ENCODE assay signal across 23 cellular contexts in genomic region chr10:62749104-62749683, GRCh38. TPM values are rescaled to one million over a fixed set of nuclear protein-coding genes. Genes with fewer than 3 reads are reported as not detected.
A peak's percentile ranks its signal among the peaks of the same experiment; 100 is the strongest.
DNase-seq lines count a peak whose midpoint lies in the region; ATAC-seq, FAIRE-seq and TF ChIP-seq lines count a peak whose summit lies in the region.
"Had no signal": no experiment of that assay in that cellular context is flagged by ENCODE, and none has a peak within 500 bp of the region (broad histone marks: within the 10 kb centered on the region; RNA-seq: fewer than 3 reads in every experiment).

No MANE protein-coding gene starts in this region.

- no peaks in the 10 kb centered on the region for H3K36me3 Mint-ChIP-seq in CD8-positive, alpha-beta T cell

- TF ChIP-seq POLR2A in GM12891 (IDR thresholded peaks at IDR 0.05; ENCODE audit: low read depth, low read length) (no peak), GM12878 (IDR thresholded peaks at IDR 0.05; ENCODE audit: low read depth, low read length) (no peak)

- no peaks in the 10 kb centered on the region for H3K27me3 Mint-ChIP-seq in CD8-positive, alpha-beta T cell (ENCODE audit: low read depth)

- no peaks in the 10 kb centered on the region for H3K27me3 ChIP-seq in OCI-LY3 (ENCODE audit: low read depth, low read length)
- no peaks in the 10 kb centered on the region for H3K27me3 ChIP-seq in GM12878 (replicated peaks in 1 of 2; ENCODE audit: control insufficient read depth in 2 of 2, insufficient read depth in 2 of 2, low read length in 1 of 2)
- H3K27me3 ChIP-seq in CD8-positive, alpha-beta T cell (ENCODE audit: insufficient read depth, low read length) = no peaks in the 10 kb centered on the region
- no peaks in the 10 kb centered on the region for H3K27me3 ChIP-seq in small intestine (ENCODE audit: control insufficient read depth in 2 of 2, insufficient read depth in 2 of 2, low read length in 2 of 2)
- H3K27me3 ChIP-seq: right atrium auricular region, testis had no signal

- H4K20me1 ChIP-seq in OCI-LY3 (ENCODE audit: insufficient read depth, low read length) (no peaks in the 10 kb centered on the region), GM12878 (ENCODE audit: control insufficient read depth, insufficient read depth) (no peaks in the 10 kb centered on the region)

- H3K36me3 ChIP-seq in OCI-LY3 (replicated peaks; ENCODE audit: low read depth, low read length) (no peaks in the 10 kb centered on the region), GM12878 (ENCODE audit: control insufficient read depth in 2 of 2, insufficient read depth in 2 of 2, low read length in 1 of 2) (no peaks in the 10 kb centered on the region), small intestine (ENCODE audit: control insufficient read depth in 2 of 2, insufficient read depth in 2 of 2, low read length in 2 of 2) (no peaks in the 10 kb centered on the region)
- H3K36me3 ChIP-seq in CD8-positive, alpha-beta T cell (ENCODE audit: insufficient read depth, low read length) = no peaks in the 10 kb centered on the region
- H3K36me3 ChIP-seq: right atrium auricular region had no signal

- WGBS in GM12878 (ENCODE audit: insufficient coverage, insufficient replicate concordance, low lambda C conversion rate, missing lambda C conversion rate) = 24% methylated on average over 5 of the region's 5 CpGs
- WGBS in small intestine, 3 donors = 57 to 75% (median 67%) methylated on average over 5 of the region's 5 CpGs

- intact Hi-C loops in GM12878 (cut with micrococcal nuclease; ENCODE audit: unreplicated experiment) = no loop called here
- intact Hi-C loops in CD8-positive, alpha-beta T cell (cut with DNase I, micrococcal nuclease) = no loop called here

- CTCF ChIA-PET in GM12878 (lab: Yijun Ruan, JAX) = interaction anchor here (0.7 to 2.3 kb wide), 12 partner anchors 9 to 138 kb away, joined by 3 to 14 read pairs (median 4); no protein-coding TSS in a partner anchor
- CTCF ChIA-PET in CD8-positive, alpha-beta T cell (lab: Charles Lee) = interaction anchor here (0.8 to 1.6 kb wide), 5 partner anchors 64 to 155 kb away, joined by 3 to 5 read pairs (median 4); no protein-coding TSS in a partner anchor

- H2AFZ ChIP-seq in OCI-LY3 (ENCODE audit: low read depth, low read length) (peak overlapping the region; percentile 84), GM12878 (ENCODE audit: control insufficient read depth, low read depth, low read length) (peak overlapping the region; percentile 74)

- in situ Hi-C loops in GM12878 (cut with MboI) = no loop called here

- RAD21 ChIA-PET in GM12878 (lab: Charles Lee; ENCODE audit: unreplicated experiment) = interaction anchor here (0.9 to 2.9 kb wide), 13 partner anchors 9 to 411 kb away, joined by 3 to 31 read pairs (median 6); partner anchors contain the start of gene EGR2

- no peak overlapping the region for H3K4me3 Mint-ChIP-seq in CD8-positive, alpha-beta T cell

- peaks cover 19% of the 10 kb centered on the region for H3K4me1 Mint-ChIP-seq in CD8-positive, alpha-beta T cell (ENCODE audit: low read depth)

- no peaks in the 10 kb centered on the region for H3K9me3 ChIP-seq in OCI-LY3 (ENCODE audit: insufficient read depth, low read length)
- no peaks in the 10 kb centered on the region; the same call in 2 of the 3 replicates for H3K9me3 ChIP-seq in GM12878 (replicated peaks; ENCODE audit: control insufficient read depth, insufficient read depth, low read length)
- H3K9me3 ChIP-seq in CD8-positive, alpha-beta T cell (ENCODE audit: low read length) = no peaks in the 10 kb centered on the region
- no peaks in the 10 kb centered on the region for H3K9me3 ChIP-seq in small intestine (ENCODE audit: control insufficient read depth, low read depth)
- H3K9me3 ChIP-seq: right atrium auricular region, testis had no signal

- no peak overlapping the region for H3K27ac ChIP-seq in OCI-LY3 (ENCODE audit: low read length)
- H3K27ac ChIP-seq in GM12878 (ENCODE audit: control insufficient read depth, insufficient read depth) = peak overlapping the region; percentile 25; the same call in 1 of the 2 replicates
- no peak overlapping the region for H3K27ac ChIP-seq in CD8-positive, alpha-beta T cell (ENCODE audit: low read depth, low read length)
- H3K27ac ChIP-seq in small intestine (ENCODE audit: low read depth in 1 of 2, low read length in 1 of 2) = no peak overlapping the region
- H3K27ac ChIP-seq: foreskin keratinocyte, HL-60, right atrium auricular region, testis had no signal

- no peak for TF ChIP-seq EP300 in GM12878 (IDR thresholded peaks at IDR 0.05; ENCODE audit: borderline replicate concordance in 1 of 2, control insufficient read depth in 1 of 2, low read depth in 2 of 2, low read length in 2 of 2)

- H3K79me2 ChIP-seq in OCI-LY3 (ENCODE audit: low read length) (no peaks in the 10 kb centered on the region), GM12878 (ENCODE audit: control insufficient read depth, insufficient read depth, low read length) (no peaks in the 10 kb centered on the region)

- BruUV-seq in GM12878 (replicated peaks; lab: Mats Ljungman, UMichigan) = no TSS peak

- POLR2A ChIA-PET in GM12878 (lab: Charles Lee) = interaction anchor here (0.6 to 1.5 kb wide), 10 partner anchors 10 to 219 kb away, joined by 3 to 7 read pairs (median 4); partner anchors contain the start of gene ADO
- POLR2A ChIA-PET in CD8-positive, alpha-beta T cell (lab: Charles Lee) = interaction anchor here (0.9 to 1.4 kb wide), 3 partner anchors 12 to 16 kb away, joined by 3 to 7 read pairs (median 4); no protein-coding TSS in a partner anchor

- H3K9me3 Mint-ChIP-seq in CD8-positive, alpha-beta T cell = no peaks in the 10 kb centered on the region

- H3K27ac Mint-ChIP-seq in CD8-positive, alpha-beta T cell = no peak overlapping the region

- ATAC-seq in activated CD4-positive, CD25-positive, alpha-beta regulatory T cell treated with anti-CD3 and anti-CD28 coated beads, Interleukin-2, amount 50 U/mL, for 24 hours = peak; percentile 66 to 73
- peak; percentile 74 for ATAC-seq in GM12878
- no peak for ATAC-seq in CD8-positive, alpha-beta T cell
- ATAC-seq: foreskin keratinocyte had no signal

- TF ChIP-seq CTCF in OCI-LY3 (IDR thresholded peaks at IDR 0.05; ENCODE audit: low read depth, low read length) = no peak
- TF ChIP-seq CTCF in GM12878 (IDR thresholded peaks at IDR 0.05 in 2 of 3, conservative IDR thresholded peaks at IDR 0.05 in 1 of 3; ENCODE audit: control insufficient read depth in 2 of 3, extremely low read depth in 1 of 3, insufficient read depth in 1 of 3, low read depth in 3 of 3, low read length in 3 of 3) = no peak
- TF ChIP-seq CTCF in CD8-positive, alpha-beta T cell (IDR thresholded peaks at IDR 0.05) = no peak

- H3K9ac ChIP-seq in OCI-LY3 (ENCODE audit: low read length) (no peak overlapping the region), GM12878 (ENCODE audit: control insufficient read depth, insufficient read depth, low read length) (no peak overlapping the region)

- no peak for TF ChIP-seq RAD21 in GM12878 (IDR thresholded peaks at IDR 0.05; ENCODE audit: insufficient read depth, low read depth, low read length)

- peak; percentile 51 for FAIRE-seq in GM12891 (lab: Jason Lieb, UNC)
- peak; percentile 75 for FAIRE-seq in GM12878 (lab: Jason Lieb, UNC)
- FAIRE-seq in small intestine (lab: Jason Lieb, UNC) = no peak
- FAIRE-seq: D721Med, kidney had no signal

- H3K4me2 ChIP-seq in OCI-LY3 (ENCODE audit: low read length) = peak overlapping the region; percentile 54
- peak overlapping the region; percentile 46; the same call in 1 of the 2 replicates for H3K4me2 ChIP-seq in GM12878 (ENCODE audit: control insufficient read depth, insufficient read depth)

- H3K4me3 ChIP-seq in OCI-LY3 (ENCODE audit: low read length) (peak overlapping the region; percentile 10; the same call in 1 of the 2 replicates), GM12878 (no peak overlapping the region; the same call in 1 of the 2 replicates), small intestine (ENCODE audit: low read depth in 1 of 2, low read length in 2 of 2) (no peak overlapping the region)
- H3K4me3 ChIP-seq in CD8-positive, alpha-beta T cell (ENCODE audit: low read depth, low read length) = no peak overlapping the region
- H3K4me3 ChIP-seq: right atrium auricular region, testis had no signal

- peaks cover 12% of the 10 kb centered on the region for H3K4me1 ChIP-seq in OCI-LY3 (ENCODE audit: low read length)
- peaks cover 13% of the 10 kb centered on the region; the same call in 1 of the 2 replicates for H3K4me1 ChIP-seq in GM12878 (ENCODE audit: control insufficient read depth, insufficient read depth, low read length)
- H3K4me1 ChIP-seq in CD8-positive, alpha-beta T cell (ENCODE audit: insufficient read depth, low read length) = no peaks in the 10 kb centered on the region
- no peaks in the 10 kb centered on the region for H3K4me1 ChIP-seq in small intestine (ENCODE audit: control insufficient read depth in 2 of 2, insufficient read depth in 1 of 2, low read depth in 1 of 2, low read length in 1 of 2)
- H3K4me1 ChIP-seq: foreskin keratinocyte, right atrium auricular region, testis had no signal

- DNase-seq in activated CD4-positive, CD25-positive, alpha-beta regulatory T cell (lab: John Stamatoyannopoulos, UW) = no peak
- DNase-seq in GM12891 (ENCODE audit: insufficient read length, low spot score) (no peak), GM12878 (ENCODE audit: low read depth, low spot score) (no peak), NCI-H82 (lab: John Stamatoyannopoulos, UW) (no peak), small intestine (no peak)
- no peak for DNase-seq in CD8-positive, alpha-beta T cell
- DNase-seq: activated gamma-delta T cell treated with Interleukin-2 at 50 U/mL for 16 hours; cerebellar nuclear complex; effector CD4-positive, alpha-beta T cell; erythroblast; foreskin keratinocyte; kidney; NCI-H1436; NCI-H524 treated with DMSO at 0.1 percent for 48 hours; OCI-M1; SIG-M5; stimulated activated CD8-positive, alpha-beta memory T cell treated with anti-CD3 and anti-CD28 coated beads, Interleukin-4, amount 100 ng/mL, for 48 hours; testis had no signal

- SMC1A ChIA-PET in GM12878 (lab: Charles Lee; ENCODE audit: uncharacterized antibody, unreplicated experiment) = interaction anchor here (0.6 to 4.4 kb wide), 26 partner anchors 9 to 139 kb away, joined by 3 to 72 read pairs (median 5); partner anchors contain the start of genes ADO and EGR2

RNA-seq across cellular contexts. Expression of gene ADO, which starts 55.3 kb away (rescaled TPM):
- 18.6 TPM for polyA plus RNA-seq in GM12891 (2012; ENCODE audit: low read depth, missing spikeins)
- total RNA-seq in GM12878 (2013; cell fraction: nucleolus; rRNA removed) = 35.5 and 35.8 TPM in 2 replicates
- total RNA-seq in GM12878 (2014; rRNA removed) = 31.4 and 33.0 TPM in 2 replicates
- total RNA-seq in GM12878 (2014; rRNA removed; fragmentation: Illumina TruSeq; extraction: Trizol) = 17.4 and 17.5 TPM in 2 replicates
- 24.8 and 26.7 TPM in 2 replicates for total RNA-seq in GM12878 (2021)
- 5.2 TPM for polyA plus RNA-seq in GM12878 (2011; ENCODE audit: low read depth)
- polyA plus RNA-seq in GM12878 (2011; rRNA removed) = 44.6 and 64.0 TPM in 2 replicates
- polyA plus RNA-seq in GM12878 (2011; cell fraction: cytosol; rRNA removed) = 21.9 and 23.4 TPM in 2 replicates
- 30.1 and 30.3 TPM in 2 replicates for polyA plus RNA-seq in GM12878 (2011; cell fraction: nucleus; rRNA removed)
- 12.1 and 16.7 TPM in 2 replicates for polyA plus RNA-seq in GM12878 (2012)
- polyA plus RNA-seq in GM12878 (2014; fragmentation: Illumina TruSeq; extraction: Trizol) = 20.9 and 22.8 TPM in 2 replicates
- 1 to 10 TPM; 4.3 to 8.5 TPM for polyA plus RNA-seq in GM12878 (2014; fragmentation: Nextera tagmentation; extraction: Ambion mirVana)
- 19.5 and 20.0 TPM in 2 replicates for polyA plus RNA-seq in GM12878 (2014; rRNA removed)
- 1 to 10 TPM; 4.3 to 4.4 TPM for polyA plus RNA-seq in GM12878 (2016; fragmentation: Nextera tagmentation; extraction: Ambion mirVana)
- 30.6 and 31.3 TPM in 2 replicates for polyA minus RNA-seq in GM12878 (2011; rRNA and poly(A)+ RNA removed)
- 20.1 and 22.1 TPM in 2 replicates for polyA minus RNA-seq in GM12878 (2011; cell fraction: cytosol; rRNA and poly(A)+ RNA removed)
- 27.2 and 37.9 TPM in 2 replicates for polyA minus RNA-seq in GM12878 (2011; cell fraction: nucleus; rRNA and poly(A)+ RNA removed)
- total RNA-seq in CD8-positive, alpha-beta T cell = 10 to 100 TPM; 12.7 to 13.1 TPM
- 1 to 10 TPM; 7.4 to 9.5 (median 8.1) TPM for polyA plus RNA-seq in small intestine
